17 cellular contexts compared by ENCODE assay signal in the genomic region with DNA sequence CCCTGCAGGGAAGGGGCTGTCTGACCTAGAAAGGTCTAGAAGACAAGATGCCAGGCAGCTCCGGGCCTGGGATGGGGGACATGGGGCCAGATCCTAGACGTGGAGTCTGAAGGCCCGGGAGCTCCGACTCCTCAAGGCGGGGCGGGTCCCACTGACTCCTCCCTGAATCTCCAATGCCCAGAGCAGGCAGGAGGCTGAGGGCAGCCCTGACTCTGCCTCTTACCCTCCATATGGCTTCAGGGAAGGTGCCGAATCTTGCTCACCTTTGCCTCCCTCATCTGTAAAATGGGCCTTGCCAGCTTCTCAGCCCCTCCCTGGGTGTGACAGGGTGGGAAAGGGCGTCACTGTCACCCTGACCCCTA. TPM values are rescaled to one million over a fixed set of nuclear protein-coding genes. Genes with fewer than 3 reads are reported as not detected.
DNase-seq lines count a peak whose midpoint lies in the region; ATAC-seq, FAIRE-seq and TF ChIP-seq lines count a peak whose summit lies in the region.
"Had no signal": no experiment of that assay in that cellular context is flagged by ENCODE, and none has a peak within 500 bp of the region (broad histone marks: within the 10 kb centered on the region; RNA-seq: fewer than 3 reads in every experiment).

No MANE protein-coding gene starts in this region.

- peaks cover 57% of the 10 kb centered on the region for H3K4me1 Mint-ChIP-seq in HFFc6 (ENCODE audit: low read depth)
- H3K4me1 Mint-ChIP-seq in central memory CD8-positive, alpha-beta T cell, result peaks cover 13% of the 10 kb centered on the region

- H3K9me3 ChIP-seq in HepG2 (ENCODE audit: low read length) (no peaks in the 10 kb centered on the region), tibial artery (no peaks in the 10 kb centered on the region)
- H3K9me3 ChIP-seq: colonic mucosa, gastrocnemius medialis, pancreas had no signal

- peak overlapping the region; percentile 63 for H3K4me3 Mint-ChIP-seq in HFFc6
- H3K4me3 Mint-ChIP-seq in central memory CD8-positive, alpha-beta T cell, result peak overlapping the region; percentile 38
- H3K4me3 Mint-ChIP-seq: stimulated activated naive CD8-positive, alpha-beta T cell treated with anti-CD3 and anti-CD28 coated beads, Interleukin-15, Interleukin-2, amounts not matched to agents 100 ng/mL and 50 ng/mL, for 24 hours; T-helper 2 cell treated with Interferon-gamma antibody and Interleukin-4, amounts not matched to agents 5 μg/mL and 100 μg/mL, for 36 hours had no signal

- H3K36me3 ChIP-seq in HepG2 (replicated peaks in 1 of 2; ENCODE audit: control insufficient read depth in 1 of 2, insufficient read depth in 2 of 2, low read length in 2 of 2) (peaks cover 4 to 11% of the 10 kb centered on the region in 2 experiments; a peak in 4 of 5 replicates), tibial artery (peaks cover 17 to 34% (median 32%) of the 10 kb centered on the region in 3 donors)
- H3K36me3 ChIP-seq: colonic mucosa, gastrocnemius medialis had no signal

- peak; percentile 55 for DNase-seq in HFFc6
- no peak for DNase-seq in central memory CD8-positive, alpha-beta T cell (ENCODE audit: low spot score in 2 of 2)
- no peak for DNase-seq in HepG2 (ENCODE audit: low spot score)
- peak in 1 of 2 donors; percentile 90 for DNase-seq in tibial artery
- DNase-seq in NCI-H187 treated with DMSO at 0.1 percent for 48 hours (lab: John Stamatoyannopoulos, UW), result no peak
- DNase-seq in OCI-M2 (lab: John Stamatoyannopoulos, UW; ENCODE audit: unreplicated experiment), result no peak
- no peak for DNase-seq in KBM-7
- DNase-seq: activated CD4-positive, alpha-beta T cell treated with anti-CD3 and anti-CD28 coated beads, Interleukin-2, amount 50 U/mL, for 1 hour; activated naive CD4-positive, alpha-beta T cell treated with anti-CD3 and anti-CD28 coated beads, Interleukin-2, amount 50 U/mL, for 16 hours; colonic mucosa; gastrocnemius medialis; left colon; NCI-H2029 treated with DMSO at 0.1 percent for 48 hours; stimulated activated CD4-positive, alpha-beta T cell treated with anti-CD3 and anti-CD28 coated beads, Interleukin-2, amount 100 ng/mL, for 48 hours had no signal

- peaks cover 35% of the 10 kb centered on the region for H3K27me3 Mint-ChIP-seq in HFFc6 (ENCODE audit: insufficient read depth)
- H3K27me3 Mint-ChIP-seq in central memory CD8-positive, alpha-beta T cell, result no peaks in the 10 kb centered on the region
- H3K27me3 Mint-ChIP-seq: stimulated activated naive CD8-positive, alpha-beta T cell treated with anti-CD3 and anti-CD28 coated beads, Interleukin-15, Interleukin-2, amounts not matched to agents 100 ng/mL and 50 ng/mL, for 24 hours had no signal

- H3K9ac ChIP-seq in HepG2 (ENCODE audit: insufficient read depth, low read depth, low read length), result no peak overlapping the region

- peaks cover 8% of the 10 kb centered on the region for H4K20me1 ChIP-seq in HepG2 (ENCODE audit: insufficient read depth, low read length)

- H3K27ac Mint-ChIP-seq in HFFc6, result peak overlapping the region; percentile 89
- H3K27ac Mint-ChIP-seq in central memory CD8-positive, alpha-beta T cell (ENCODE audit: low read depth), result peak overlapping the region; percentile 35
- H3K27ac Mint-ChIP-seq: stimulated activated naive CD8-positive, alpha-beta T cell treated with anti-CD3 and anti-CD28 coated beads, Interleukin-15, Interleukin-2, amounts not matched to agents 100 ng/mL and 50 ng/mL, for 24 hours; T-helper 2 cell treated with Interferon-gamma antibody and Interleukin-4, amounts not matched to agents 5 μg/mL and 100 μg/mL, for 36 hours had no signal

- no peak for FAIRE-seq in HepG2 (lab: Jason Lieb, UNC)
- FAIRE-seq: pancreas had no signal

- H2AFZ ChIP-seq in HepG2 (ENCODE audit: low read length), result no peak overlapping the region

- H3K4me3 ChIP-seq in HepG2 (replicated peaks in 1 of 3; ENCODE audit: insufficient read depth in 1 of 3, low read depth in 2 of 3, low read length in 3 of 3), result no peak overlapping the region
- no peak overlapping the region for H3K4me3 ChIP-seq in tibial artery
- H3K4me3 ChIP-seq: colonic mucosa, gastrocnemius medialis, pancreas had no signal

- H3K36me3 Mint-ChIP-seq in HFFc6 (ENCODE audit: low read depth), result no peaks in the 10 kb centered on the region
- peaks cover 74% of the 10 kb centered on the region for H3K36me3 Mint-ChIP-seq in central memory CD8-positive, alpha-beta T cell (ENCODE audit: insufficient read depth)

- peaks cover 6% of the 10 kb centered on the region; the same call in 1 of the 2 replicates for H3K9me3 Mint-ChIP-seq in HFFc6
- H3K9me3 Mint-ChIP-seq in central memory CD8-positive, alpha-beta T cell, result no peaks in the 10 kb centered on the region
- H3K9me3 Mint-ChIP-seq: stimulated activated naive CD8-positive, alpha-beta T cell treated with anti-CD3 and anti-CD28 coated beads, Interleukin-15, Interleukin-2, amounts not matched to agents 100 ng/mL and 50 ng/mL, for 24 hours; T-helper 2 cell treated with Interferon-gamma antibody and Interleukin-4, amounts not matched to agents 5 μg/mL and 100 μg/mL, for 36 hours had no signal

- in situ Hi-C loops in HepG2 (cut with HindIII; ENCODE audit: extremely low pct_ligation_motif_present, low pct_unique_long_range_greater_than_20kb), result loop anchor here (5.0 kb wide), 1 partner anchor 34 kb away; a partner anchor contains a TSS
- in situ Hi-C loops in KBM-7 (cut with MboI; ENCODE audit: low pct_unique_long_range_greater_than_20kb, low sequenced_read_pairs), result no loop called here

- no peaks in the 10 kb centered on the region for H3K27me3 ChIP-seq in HepG2 (ENCODE audit: control insufficient read depth in 1 of 2, insufficient read depth in 2 of 2, low read length in 2 of 2)
- no peaks in the 10 kb centered on the region for H3K27me3 ChIP-seq in tibial artery
- H3K27me3 ChIP-seq: colonic mucosa, gastrocnemius medialis, pancreas had no signal

- CTCF ChIA-PET in HepG2 (lab: Yijun Ruan, JAX; ENCODE audit: low intra/inter-chr PET ratio, low total read pairs), result no interaction called here

- TF ChIP-seq RAD21 in HepG2 (CRISPR knock-in tag; IDR thresholded peaks at IDR 0.05), result no peak

- WGBS in HepG2 (ENCODE audit: low lambda C conversion rate), result 91% methylated on average over 5 of the region's 8 CpGs

- H3K4me1 ChIP-seq in HepG2 (ENCODE audit: insufficient read depth, low read length) (peaks cover 20% of the 10 kb centered on the region), tibial artery (peaks cover 8 to 97% (median 88%) of the 10 kb centered on the region in 4 donors)
- H3K4me1 ChIP-seq: colonic mucosa, pancreas had no signal

- no peak for TF ChIP-seq EP300 in HepG2 (IDR thresholded peaks at IDR 0.05; ENCODE audit: low read depth in 2 of 2, low read length in 2 of 2)
- no peak for TF ChIP-seq EP300 in HepG2 (CRISPR knock-in tag; IDR thresholded peaks at IDR 0.05; ENCODE audit: borderline replicate concordance)

- BruUV-seq in HepG2 (replicated peaks; lab: Mats Ljungman, UMichigan), result no TSS peak

- H3K4me2 ChIP-seq in HepG2 (ENCODE audit: low read depth, low read length), result no peak overlapping the region

- TF ChIP-seq POLR2A in HepG2 (IDR thresholded peaks at IDR 0.05; ENCODE audit: insufficient read depth in 1 of 2, low read depth in 2 of 2, low read length in 2 of 2), result no peak

- intact Hi-C loops in HepG2 (cut with micrococcal nuclease; ENCODE audit: unreplicated experiment) (no loop called here), tibial artery (cut with DNase I; ENCODE audit: low total_unique reads) (no loop called here)

- ATAC-seq in central memory CD8-positive, alpha-beta T cell (replicated peaks; ENCODE audit: extremely low read depth, poor library complexity, severe bottlenecking), result no peak
- ATAC-seq in HepG2, result peak; percentile 2; the same call in 2 of the 3 replicates
- ATAC-seq: gastrocnemius medialis, left colon had no signal

- no peak for TF ChIP-seq CTCF in HFFc6 (IDR thresholded peaks at IDR 0.05)
- TF ChIP-seq CTCF in HepG2 (CRISPR knock-in tag; IDR thresholded peaks at IDR 0.05), result no peak
- TF ChIP-seq CTCF in tibial artery (IDR thresholded peaks at IDR 0.05), result no peak

- POLR2A ChIA-PET in HepG2 (lab: Yijun Ruan, JAX), result interaction anchor here (1.4 to 1.7 kb wide), 3 partner anchors 13 to 76 kb away, joined by 3 to 6 read pairs (median 3); no protein-coding TSS in a partner anchor

- no peak overlapping the region for H3K27ac ChIP-seq in HepG2 (ENCODE audit: extremely low read length, insufficient read depth, low read length)
- peak overlapping the region; percentile 90 to 93 for H3K27ac ChIP-seq in tibial artery
- H3K27ac ChIP-seq: colonic mucosa, pancreas had no signal

- no peaks in the 10 kb centered on the region for H3K79me2 ChIP-seq in HepG2 (ENCODE audit: insufficient read depth, low read length)

RNA-seq across cellular contexts. Expression of a gene that starts 14.8 kb away (rescaled TPM):
- 100 to 1,000 TPM in 4 of 6 experiments, 10 to 100 TPM in 2; 92.0 to 131 (median 103) TPM for total RNA-seq in HFFc6 (2021; fragmentation: NEBNext Ultra II Directional; extraction: Animal tissue kit (Norgen Biotek cat#: 25700))
- total RNA-seq in HepG2 (2016; rRNA removed; fragmentation: Illumina TruSeq; extraction: Trizol), result 6.9 and 18.2 TPM in 2 replicates
- 2.8 and 3.3 TPM in 2 replicates for total RNA-seq in HepG2 (2016; cell fraction: cytosol; rRNA removed; fragmentation: Illumina TruSeq; extraction: Trizol; ENCODE audit: low read depth)
- total RNA-seq in HepG2 (2016; cell fraction: insoluble cytoplasmic fraction; rRNA removed; fragmentation: Illumina TruSeq; extraction: Trizol), result 5.9 and 17.8 TPM in 2 replicates
- 5.8 and 6.6 TPM in 2 replicates for total RNA-seq in HepG2 (2016; cell fraction: membrane; rRNA removed; fragmentation: Illumina TruSeq; extraction: Trizol)
- total RNA-seq in HepG2 (2016; cell fraction: nucleus; rRNA removed; fragmentation: Illumina TruSeq; extraction: Trizol), result 22.5 and 25.6 TPM in 2 replicates
- polyA plus RNA-seq in HepG2 (2011; rRNA removed), result 8.4 and 15.5 TPM in 2 replicates
- polyA plus RNA-seq in HepG2 (2011; cell fraction: cytosol; rRNA removed), result 9.0 and 15.7 TPM in 2 replicates
- 47.1 and 58.1 TPM in 2 replicates for polyA plus RNA-seq in HepG2 (2011; cell fraction: nucleus; rRNA removed)
- polyA plus RNA-seq in HepG2 (2012), result 9.8 and 16.9 TPM in 2 replicates
- polyA plus RNA-seq in HepG2 (2016; cell fraction: cytosol; fragmentation: Illumina TruSeq; extraction: Trizol; ENCODE audit: low read depth), result 2.3 and 2.6 TPM in 2 replicates
- polyA plus RNA-seq in HepG2 (2016; cell fraction: insoluble cytoplasmic fraction; fragmentation: Illumina TruSeq; extraction: Trizol; ENCODE audit: low read depth), result 7.7 and 10.2 TPM in 2 replicates
- 3.1 and 4.1 TPM in 2 replicates for polyA plus RNA-seq in HepG2 (2016; cell fraction: membrane; fragmentation: Illumina TruSeq; extraction: Trizol; ENCODE audit: low read depth)
- 40.8 and 43.4 TPM in 2 replicates for polyA plus RNA-seq in HepG2 (2016; cell fraction: nucleus; fragmentation: Illumina TruSeq; extraction: Trizol; ENCODE audit: insufficient read depth, low read depth)
- polyA minus RNA-seq in HepG2 (2011; rRNA and poly(A)+ RNA removed; ENCODE audit: low replicate concordance), result 1.2 and 47.2 TPM in 2 replicates
- polyA minus RNA-seq in HepG2 (2011; cell fraction: cytosol; rRNA and poly(A)+ RNA removed), result 18.8 and 21.5 TPM in 2 replicates
- 32.1 and 35.9 TPM in 2 replicates for polyA minus RNA-seq in HepG2 (2011; cell fraction: nucleus; rRNA and poly(A)+ RNA removed)

RNA-seq across cellular contexts. Expression of a gene that starts 30.0 kb away (rescaled TPM):
- total RNA-seq in HFFc6 (2021; fragmentation: NEBNext Ultra II Directional; extraction: Animal tissue kit (Norgen Biotek cat#: 25700)), result 10 to 100 TPM; 12.1 to 20.9 (median 17.2) TPM
- 5.9 and 9.9 TPM in 2 replicates for total RNA-seq in HepG2 (2016; rRNA removed; fragmentation: Illumina TruSeq; extraction: Trizol)
- 5.5 and 8.0 TPM in 2 replicates for total RNA-seq in HepG2 (2016; cell fraction: cytosol; rRNA removed; fragmentation: Illumina TruSeq; extraction: Trizol; ENCODE audit: low read depth)
- 4.0 and 11.9 TPM in 2 replicates for total RNA-seq in HepG2 (2016; cell fraction: insoluble cytoplasmic fraction; rRNA removed; fragmentation: Illumina TruSeq; extraction: Trizol)
- total RNA-seq in HepG2 (2016; cell fraction: membrane; rRNA removed; fragmentation: Illumina TruSeq; extraction: Trizol), result 3.5 and 3.8 TPM in 2 replicates
- 13.2 and 15.4 TPM in 2 replicates for total RNA-seq in HepG2 (2016; cell fraction: nucleus; rRNA removed; fragmentation: Illumina TruSeq; extraction: Trizol)
- 14.3 and 17.1 TPM in 2 replicates for polyA plus RNA-seq in HepG2 (2011; rRNA removed)
- 2.7 and 6.4 TPM in 2 replicates for polyA plus RNA-seq in HepG2 (2011; cell fraction: cytosol; rRNA removed)
- 179 and 209 TPM in 2 replicates for polyA plus RNA-seq in HepG2 (2011; cell fraction: nucleus; rRNA removed)
- polyA plus RNA-seq in HepG2 (2012), result 9.1 and 11.1 TPM in 2 replicates
- polyA plus RNA-seq in HepG2 (2016; cell fraction: cytosol; fragmentation: Illumina TruSeq; extraction: Trizol; ENCODE audit: low read depth), result 0.66 and 0.77 TPM in 2 replicates
- 4.2 and 5.3 TPM in 2 replicates for polyA plus RNA-seq in HepG2 (2016; cell fraction: insoluble cytoplasmic fraction; fragmentation: Illumina TruSeq; extraction: Trizol; ENCODE audit: low read depth)
- polyA plus RNA-seq in HepG2 (2016; cell fraction: membrane; fragmentation: Illumina TruSeq; extraction: Trizol; ENCODE audit: low read depth), result 1.1 and 2.1 TPM in 2 replicates
- polyA plus RNA-seq in HepG2 (2016; cell fraction: nucleus; fragmentation: Illumina TruSeq; extraction: Trizol; ENCODE audit: insufficient read depth, low read depth), result 28.1 and 39.8 TPM in 2 replicates
- 26.6 and 27.6 TPM in 2 replicates for polyA minus RNA-seq in HepG2 (2011; rRNA and poly(A)+ RNA removed; ENCODE audit: low replicate concordance)
- 8.2 and 9.7 TPM in 2 replicates for polyA minus RNA-seq in HepG2 (2011; cell fraction: cytosol; rRNA and poly(A)+ RNA removed)
- polyA minus RNA-seq in HepG2 (2011; cell fraction: nucleus; rRNA and poly(A)+ RNA removed), result 35.3 and 35.7 TPM in 2 replicates

RNA-seq across cellular contexts. Expression of a gene that starts 35.3 kb away (rescaled TPM):
- total RNA-seq in HFFc6 (2021; fragmentation: NEBNext Ultra II Directional; extraction: Animal tissue kit (Norgen Biotek cat#: 25700)), result 10 to 100 TPM; 44.9 to 50.8 (median 46.1) TPM
- 39.5 and 51.8 TPM in 2 replicates for total RNA-seq in HepG2 (2016; rRNA removed; fragmentation: Illumina TruSeq; extraction: Trizol)
- 62.7 and 78.9 TPM in 2 replicates for total RNA-seq in HepG2 (2016; cell fraction: cytosol; rRNA removed; fragmentation: Illumina TruSeq; extraction: Trizol; ENCODE audit: low read depth)
- 44.0 and 55.1 TPM in 2 replicates for total RNA-seq in HepG2 (2016; cell fraction: insoluble cytoplasmic fraction; rRNA removed; fragmentation: Illumina TruSeq; extraction: Trizol)
- 48.0 and 59.1 TPM in 2 replicates for total RNA-seq in HepG2 (2016; cell fraction: membrane; rRNA removed; fragmentation: Illumina TruSeq; extraction: Trizol)
- total RNA-seq in HepG2 (2016; cell fraction: nucleus; rRNA removed; fragmentation: Illumina TruSeq; extraction: Trizol), result 21.8 and 30.9 TPM in 2 replicates
- 51.5 and 64.5 TPM in 2 replicates for polyA plus RNA-seq in HepG2 (2011; rRNA removed)
- 79.1 and 106 TPM in 2 replicates for polyA plus RNA-seq in HepG2 (2011; cell fraction: cytosol; rRNA removed)
- polyA plus RNA-seq in HepG2 (2011; cell fraction: nucleus; rRNA removed), result 59.7 and 63.8 TPM in 2 replicates
- polyA plus RNA-seq in HepG2 (2012), result 28.9 and 43.2 TPM in 2 replicates
- polyA plus RNA-seq in HepG2 (2016; cell fraction: cytosol; fragmentation: Illumina TruSeq; extraction: Trizol; ENCODE audit: low read depth), result 51.5 and 69.1 TPM in 2 replicates
- 31.2 and 31.7 TPM in 2 replicates for polyA plus RNA-seq in HepG2 (2016; cell fraction: insoluble cytoplasmic fraction; fragmentation: Illumina TruSeq; extraction: Trizol; ENCODE audit: low read depth)
- 35.5 and 47.0 TPM in 2 replicates for polyA plus RNA-seq in HepG2 (2016; cell fraction: membrane; fragmentation: Illumina TruSeq; extraction: Trizol; ENCODE audit: low read depth)
- 70.3 and 85.7 TPM in 2 replicates for polyA plus RNA-seq in HepG2 (2016; cell fraction: nucleus; fragmentation: Illumina TruSeq; extraction: Trizol; ENCODE audit: insufficient read depth, low read depth)
- 22.9 and 24.5 TPM in 2 replicates for polyA minus RNA-seq in HepG2 (2011; rRNA and poly(A)+ RNA removed; ENCODE audit: low replicate concordance)
- polyA minus RNA-seq in HepG2 (2011; cell fraction: cytosol; rRNA and poly(A)+ RNA removed), result 13.2 and 17.4 TPM in 2 replicates
- polyA minus RNA-seq in HepG2 (2011; cell fraction: nucleus; rRNA and poly(A)+ RNA removed), result 12.3 and 12.9 TPM in 2 replicates

RNA-seq across cellular contexts. Expression of a gene that starts 39.2 kb away (rescaled TPM):
- total RNA-seq in HFFc6 (2021; fragmentation: NEBNext Ultra II Directional; extraction: Animal tissue kit (Norgen Biotek cat#: 25700)), result 10 to 100 TPM; 40.8 to 54.4 (median 45.1) TPM
- 75.3 and 77.0 TPM in 2 replicates for total RNA-seq in HepG2 (2016; rRNA removed; fragmentation: Illumina TruSeq; extraction: Trizol)
- 25.0 and 28.5 TPM in 2 replicates for total RNA-seq in HepG2 (2016; cell fraction: cytosol; rRNA removed; fragmentation: Illumina TruSeq; extraction: Trizol; ENCODE audit: low read depth)
- total RNA-seq in HepG2 (2016; cell fraction: insoluble cytoplasmic fraction; rRNA removed; fragmentation: Illumina TruSeq; extraction: Trizol), result 71.5 and 76.4 TPM in 2 replicates
- total RNA-seq in HepG2 (2016; cell fraction: membrane; rRNA removed; fragmentation: Illumina TruSeq; extraction: Trizol), result 43.5 and 45.7 TPM in 2 replicates
- total RNA-seq in HepG2 (2016; cell fraction: nucleus; rRNA removed; fragmentation: Illumina TruSeq; extraction: Trizol), result 42.9 and 52.3 TPM in 2 replicates
- polyA plus RNA-seq in HepG2 (2011; rRNA removed), result 79.9 and 83.3 TPM in 2 replicates
- polyA plus RNA-seq in HepG2 (2011; cell fraction: cytosol; rRNA removed), result 73.4 and 79.2 TPM in 2 replicates
- polyA plus RNA-seq in HepG2 (2011; cell fraction: nucleus; rRNA removed), result 121 and 132 TPM in 2 replicates
- polyA plus RNA-seq in HepG2 (2012), result 51.0 and 51.3 TPM in 2 replicates
- polyA plus RNA-seq in HepG2 (2016; cell fraction: cytosol; fragmentation: Illumina TruSeq; extraction: Trizol; ENCODE audit: low read depth), result 9.0 and 9.9 TPM in 2 replicates
- 60.7 and 69.6 TPM in 2 replicates for polyA plus RNA-seq in HepG2 (2016; cell fraction: insoluble cytoplasmic fraction; fragmentation: Illumina TruSeq; extraction: Trizol; ENCODE audit: low read depth)
- polyA plus RNA-seq in HepG2 (2016; cell fraction: membrane; fragmentation: Illumina TruSeq; extraction: Trizol; ENCODE audit: low read depth), result 16.3 and 18.8 TPM in 2 replicates
- polyA plus RNA-seq in HepG2 (2016; cell fraction: nucleus; fragmentation: Illumina TruSeq; extraction: Trizol; ENCODE audit: insufficient read depth, low read depth), result 95.3 and 101 TPM in 2 replicates
- polyA minus RNA-seq in HepG2 (2011; rRNA and poly(A)+ RNA removed; ENCODE audit: low replicate concordance), result 68.2 and 70.0 TPM in 2 replicates
- 33.7 and 41.2 TPM in 2 replicates for polyA minus RNA-seq in HepG2 (2011; cell fraction: cytosol; rRNA and poly(A)+ RNA removed)
- polyA minus RNA-seq in HepG2 (2011; cell fraction: nucleus; rRNA and poly(A)+ RNA removed), result 60.1 and 62.8 TPM in 2 replicates
